In the genomic region with DNA sequence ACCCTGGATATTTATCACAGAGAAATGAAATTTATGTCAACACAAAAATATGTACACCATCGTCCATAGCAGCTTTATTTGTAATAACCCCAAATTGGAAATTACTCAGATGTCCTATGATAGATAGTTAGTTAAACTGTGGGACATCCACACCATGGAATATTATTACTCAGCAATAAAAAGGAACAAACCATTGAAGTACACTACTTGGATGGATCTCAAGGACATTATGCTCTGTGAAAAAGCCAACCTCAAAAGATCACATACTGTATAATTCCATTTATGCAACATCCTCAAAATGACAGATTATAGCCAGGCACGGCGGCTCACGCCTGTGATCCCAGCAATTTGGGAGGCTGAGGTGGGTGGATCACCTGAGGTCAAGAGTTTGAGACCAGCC, we compare ENCODE assay signal across 19 cellular contexts.
"Had no signal": no experiment of that assay in that cellular context is flagged by ENCODE, and none has a peak within 500 bp of the region (broad histone marks: within the 10 kb centered on the region; RNA-seq: fewer than 3 reads in every experiment).

No MANE protein-coding gene starts in this region.

- H3K27me3 ChIP-seq: body of pancreas, heart right ventricle, left lung, upper lobe of left lung had no signal

- ATAC-seq: activated CD4-positive, CD25-positive, alpha-beta regulatory T cell treated with anti-CD3 and anti-CD28 coated beads, Interleukin-2, amount 50 U/mL, for 24 hours; heart right ventricle; left lung; stimulated activated naive CD8-positive, alpha-beta T cell treated with anti-CD3 and anti-CD28 coated beads, Interleukin-15, Interleukin-2, amounts not matched to agents 100 U/mL and 50 U/mL, for 24 hours had no signal

- H3K27ac ChIP-seq: body of pancreas, heart right ventricle had no signal

- DNase-seq: activated CD4-positive, alpha-beta T cell treated with anti-CD3 and anti-CD28 coated beads, Interleukin-2, amount 50 U/mL, for 1 hour; activated CD8-positive, alpha-beta memory T cell treated with anti-CD3 and anti-CD28 coated beads for 24 hours; activated CD8-positive, alpha-beta memory T cell treated with anti-CD3 and anti-CD28 coated beads, Interleukin-2, amount 50 U/mL, for 48 hours; activated effector memory CD4-positive, alpha-beta T cell treated with Interleukin-2 at 50 U/mL for 16 hours; activated T-cell treated with anti-CD3 and anti-CD28 coated beads, Interleukin-2, amount 50 U/mL, for 48 hours; amniotic stem cell; body of pancreas; central memory CD4-positive, alpha-beta T cell; cortex of kidney; heart right ventricle; left lung; midbrain; nephron progenitor cell; nucleus accumbens; stimulated activated CD4-positive, alpha-beta T cell treated with anti-CD3 and anti-CD28 coated beads, Interleukin-2, amount 100 ng/mL, for 24 hours; stimulated activated naive CD8-positive, alpha-beta T cell treated with anti-CD3 and anti-CD28 coated beads, Interleukin-15, Interleukin-2, amounts not matched to agents 100 U/mL and 50 U/mL, for 24 hours; upper lobe of left lung had no signal

- H3K9me3 ChIP-seq: body of pancreas, heart right ventricle, left lung, upper lobe of left lung had no signal

- H3K4me1 ChIP-seq: body of pancreas had no signal

- FAIRE-seq: endometrium had no signal

- H3K4me3 ChIP-seq: body of pancreas, heart right ventricle, left lung, upper lobe of left lung had no signal
